Comparison of ENCODE assay signal across 27 cellular contexts in genomic region chr17:56222255-56222654, GRCh38.
DNase-seq lines count a peak whose midpoint lies in the region; ATAC-seq and FAIRE-seq lines count a peak whose summit lies in the region.
"Had no signal": no experiment of that assay in that cellular context is flagged by ENCODE, and none has a peak within 500 bp of the region (broad histone marks: within the 10 kb centered on the region; RNA-seq: fewer than 3 reads in every experiment).

No MANE protein-coding gene starts in this region.

- H2AK5ac ChIP-seq in mesendoderm (ENCODE audit: low read length): no peak overlapping the region

- no peaks in the 10 kb centered on the region for H3K79me1 ChIP-seq in mesendoderm (ENCODE audit: low read length)

- H3K9ac ChIP-seq in mesendoderm (ENCODE audit: low read length): no peak overlapping the region

- no CpG with 5 or more reads among the region's 1 CpG for WGBS in mesendoderm (ENCODE audit: extremely low coverage, insufficient coverage, low lambda C conversion rate)

- H3K79me2 ChIP-seq in mesendoderm (ENCODE audit: control insufficient read depth, insufficient read depth, low read length): no peaks in the 10 kb centered on the region

- no peak overlapping the region for H3K23ac ChIP-seq in mesendoderm (ENCODE audit: low read length)

- H2BK120ac ChIP-seq in mesendoderm (ENCODE audit: low read depth, low read length): no peak overlapping the region

- H3K4me1 ChIP-seq in mesendoderm (ENCODE audit: control insufficient read depth, low read depth, low read length): no peaks in the 10 kb centered on the region
- H3K4me1 ChIP-seq: adrenal gland, colonic mucosa, psoas muscle, vagina had no signal

- no peak overlapping the region for H4K8ac ChIP-seq in mesendoderm (ENCODE audit: low read depth, low read length)

- no peak overlapping the region for H3K4me2 ChIP-seq in mesendoderm (ENCODE audit: low read length)
- H3K4me2 ChIP-seq: PC-9 had no signal

- H3K36me3 ChIP-seq in mesendoderm (ENCODE audit: control insufficient read depth, insufficient read depth, low read length): no peaks in the 10 kb centered on the region
- H3K36me3 ChIP-seq: adrenal gland, colonic mucosa, vagina had no signal

- no peak overlapping the region for H3K4me3 ChIP-seq in mesendoderm (ENCODE audit: low read length)
- H3K4me3 ChIP-seq: adrenal gland, colonic mucosa, PC-9, psoas muscle, vagina had no signal

- H3K27me3 ChIP-seq in mesendoderm (ENCODE audit: insufficient read depth, low read length, poor library complexity): no peaks in the 10 kb centered on the region
- H3K27me3 ChIP-seq: adrenal gland, colonic mucosa, vagina had no signal

- no peak overlapping the region for H4K5ac ChIP-seq in mesendoderm (ENCODE audit: low read length)

- no peak overlapping the region for H3K27ac ChIP-seq in mesendoderm (ENCODE audit: low read depth, low read length)
- H3K27ac ChIP-seq: adrenal gland, colonic mucosa, epithelial cell of prostate, PC-9, psoas muscle, vagina had no signal

- no peak overlapping the region for H2BK15ac ChIP-seq in mesendoderm (replicated peaks; ENCODE audit: low read depth)

- no peak overlapping the region for H2BK5ac ChIP-seq in mesendoderm (ENCODE audit: low read length)

- DNase-seq in EH (ENCODE audit: low read depth): peak; percentile 7
- no peak for DNase-seq in HTR-8/SVneo (ENCODE audit: insufficient read length, low spot score)
- DNase-seq in amniotic epithelial cell (ENCODE audit: low read depth): peak; percentile 1
- DNase-seq in mesendoderm: peak; percentile 8
- DNase-seq in activated T-cell treated with anti-CD3 and anti-CD28 coated beads, Interleukin-2, amount 50 U/mL, for 1 hour: no peak
- DNase-seq in GF-D8 (lab: John Stamatoyannopoulos, UW): no peak
- no peak for DNase-seq in activated naive CD4-positive, alpha-beta T cell (lab: John Stamatoyannopoulos, UW)
- DNase-seq: activated CD4-positive, alpha-beta T cell treated with anti-CD3 and anti-CD28 coated beads for 4 hours; activated T-cell treated with anti-CD3 and anti-CD28 coated beads, Interleukin-2, amount 50 U/mL, for 4 hours; adrenal gland; colonic mucosa; effector CD8-positive, alpha-beta T cell; head of caudate nucleus; left cardiac atrium; NCI-H1092 treated with DMSO at 0.1 percent for 48 hours; NCI-H187; NCI-H526; NK-92 treated with Interleukin-12 subunit alpha and Interleukin-12 subunit beta, amount 100 ng/mL, for 24 hours; PC-9; psoas muscle; T-helper 17 cell had no signal

- peak overlapping the region; percentile 86 for H3K18ac ChIP-seq in mesendoderm (ENCODE audit: low read length)

- no peak for ATAC-seq in GM18858 (IDR thresholded peaks at IDR 0.05; ENCODE audit: unreplicated experiment)
- ATAC-seq: activated T-cell treated with anti-CD3 and anti-CD28 coated beads, Interleukin-2, amount 50 U/mL, for 4 hours; HCT116; left cardiac atrium; psoas muscle; Right ventricle myocardium inferior; SK-N-SH treated with all-trans-retinoic acid at 6 μM for 48 hours; T-helper 17 cell had no signal

- no peak overlapping the region for H3K4ac ChIP-seq in mesendoderm (ENCODE audit: low read depth, low read length)

- H3K56ac ChIP-seq in mesendoderm (ENCODE audit: low read length): no peak overlapping the region

- peak; percentile 75 for FAIRE-seq in HTR-8/SVneo (lab: Jason Lieb, UNC)

Comparison
In these comparisons a context has a peak if more than half of its experiments do, and no peak if none do; other contexts are left out.
1. DNase-seq: peak in EH (single experiment), amniotic epithelial cell (single experiment) and mesendoderm (single experiment); none in HTR-8/SVneo (single experiment), activated T-cell treated with anti-CD3 and anti-CD28 coated beads, Interleukin-2, amount 50 U/mL, for 1 hour (single experiment), GF-D8 (single experiment) and activated naive CD4-positive, alpha-beta T cell (0 of 4).